Comparison of ENCODE assay signal across 34 cellular contexts in genomic region chr10:28349892-28350291, GRCh38.
"Had no signal": no experiment of that assay in that cellular context is flagged by ENCODE, and none has a peak within 500 bp of the region (broad histone marks: within the 10 kb centered on the region; RNA-seq: fewer than 3 reads in every experiment).

No MANE protein-coding gene starts in this region.

- H3K36me3 ChIP-seq: MG63 had no signal

- DNase-seq: Karpas-422, Kasumi-1, MG63, MM.1S, MV-4-11, NCI-H1048, NCI-H1092, NCI-H1092 treated with DMSO at 0.1 percent for 48 hours, NCI-H1105, NCI-H1105 treated with DMSO at 0.1 percent for 48 hours, NCI-H1417, NCI-H1417 treated with DMSO at 0.1 percent for 48 hours, NCI-H1436, NCI-H1436 treated with DMSO at 0.1 percent for 48 hours, NCI-H146, NCI-H1694, NCI-H1694 treated with DMSO at 0.1 percent for 48 hours, NCI-H187, NCI-H187 treated with DMSO at 0.1 percent for 48 hours, NCI-H1930, NCI-H2029, NCI-H2029 treated with DMSO at 0.1 percent for 48 hours, NCI-H2081, NCI-H2081 treated with DMSO at 0.1 percent for 48 hours, NCI-H2107, NCI-H2171, NCI-H2171 treated with DMSO at 0.1 percent for 48 hours, NCI-H2227 treated with DMSO at 0.1 percent for 48 hours, NCI-H226, NCI-H345, NCI-H446, NCI-H446 treated with DMSO at 0.1 percent for 48 hours, NCI-H510A, NCI-H524 had no signal

- H3K9me3 ChIP-seq: MG63 had no signal

- H3K27me3 ChIP-seq: MG63 had no signal

- H3K4me3 ChIP-seq: MG63 had no signal
